8 cellular contexts compared by ENCODE assay signal in genomic region chr2:163348843-163349395, GRCh38.
DNase-seq lines count a peak whose midpoint lies in the region; ATAC-seq and TF ChIP-seq lines count a peak whose summit lies in the region.

No MANE protein-coding gene starts in this region.

- H3K27me3 Mint-ChIP-seq in CD14-positive monocyte (ENCODE audit: low read depth in 3 of 3) (no peaks in the 10 kb centered on the region), neural crest cell (ENCODE audit: low read depth) (no peaks in the 10 kb centered on the region)
- H3K27me3 Mint-ChIP-seq in naive thymus-derived CD8-positive, alpha-beta T cell, result peaks cover 0 to 3% (median 0%) of the 10 kb centered on the region in 5 donors

- POLR2A ChIA-PET in naive thymus-derived CD8-positive, alpha-beta T cell (lab: Charles Lee), result no interaction called here

- no peaks in the 10 kb centered on the region for H3K9me3 ChIP-seq in esophagus muscularis mucosa

- peak overlapping the region; percentile 32 to 86 (median 76) for H3K27ac Mint-ChIP-seq in CD14-positive monocyte
- H3K27ac Mint-ChIP-seq in neural crest cell (ENCODE audit: unreplicated experiment), result peak overlapping the region; percentile 98
- peak overlapping the region in 2 of 10 donors; percentile 43 to 54 for H3K27ac Mint-ChIP-seq in naive thymus-derived CD8-positive, alpha-beta T cell

- H3K27ac ChIP-seq in esophagus muscularis mucosa (replicated peaks in 1 of 4), result peak overlapping the region; percentile 81 to 85 (median 83)

- WGBS in esophagus muscularis mucosa, result 73% methylated on average over 9 of the region's 9 CpGs

- DNase-seq in CD14-positive monocyte (ENCODE audit: low spot score), result no peak
- DNase-seq in NOMO-1 treated with dmso at 0.1 percent for 144 hours (lab: John Stamatoyannopoulos, UW; ENCODE audit: unreplicated experiment), result peak; percentile 88
- no peak for DNase-seq in esophagus muscularis mucosa (ENCODE audit: extremely low spot score)
- peak; percentile 32 for DNase-seq in neural crest cell (ENCODE audit: low read depth, low spot score)
- DNase-seq in COR-L47 (lab: John Stamatoyannopoulos, UW), result no peak
- DNase-seq in activated CD4-positive, alpha-beta T cell treated with anti-CD3 and anti-CD28 coated beads, Interleukin-2, amount 50 U/mL, for 48 hours, result no peak
- no peak for DNase-seq in naive thymus-derived CD8-positive, alpha-beta T cell

- TF ChIP-seq POLR2A in esophagus muscularis mucosa (IDR thresholded peaks at IDR 0.05; ENCODE audit: low read depth), result no peak

- peak overlapping the region; percentile 54 to 61 (median 60) for H3K4me3 ChIP-seq in esophagus muscularis mucosa

- peak overlapping the region; percentile 65 to 81 for H3K4me3 Mint-ChIP-seq in CD14-positive monocyte
- H3K4me3 Mint-ChIP-seq in neural crest cell, result peak overlapping the region; percentile 79
- peak overlapping the region in 1 of 10 donors; percentile 54 for H3K4me3 Mint-ChIP-seq in naive thymus-derived CD8-positive, alpha-beta T cell

- H3K4me1 ChIP-seq in esophagus muscularis mucosa, result peaks cover 9 to 24% (median 18%) of the 10 kb centered on the region in 4 donors

- intact Hi-C loops in CD14-positive monocyte (cut with micrococcal nuclease), result no loop called here
- intact Hi-C loops in esophagus muscularis mucosa (cut with DNase I), result loop anchor here (5.0 to 10.0 kb wide), 3 partner anchors 388 to 1083 kb away; partner anchors contain the start of gene FIGN

- no peak for TF ChIP-seq CTCF in CD14-positive monocyte (IDR thresholded peaks at IDR 0.05)
- no peak for TF ChIP-seq CTCF in esophagus muscularis mucosa (IDR thresholded peaks at IDR 0.05)
- TF ChIP-seq CTCF in neural crest cell (conservative IDR thresholded peaks at IDR 0.05), result no peak

- no peak for ATAC-seq in HG03135 (IDR thresholded peaks at IDR 0.05; ENCODE audit: unreplicated experiment)
- no peak for ATAC-seq in naive thymus-derived CD8-positive, alpha-beta T cell

- H3K36me3 Mint-ChIP-seq in CD14-positive monocyte (no peaks in the 10 kb centered on the region), neural crest cell (ENCODE audit: low read depth) (no peaks in the 10 kb centered on the region)
- H3K36me3 Mint-ChIP-seq in naive thymus-derived CD8-positive, alpha-beta T cell, result no peaks in the 10 kb centered on the region

- H3K4me1 Mint-ChIP-seq in CD14-positive monocyte (peaks cover 17% of the 10 kb centered on the region), neural crest cell (peaks cover 72% of the 10 kb centered on the region)
- peaks cover 0 to 5% (median 0%) of the 10 kb centered on the region in 4 donors for H3K4me1 Mint-ChIP-seq in naive thymus-derived CD8-positive, alpha-beta T cell

- H3K9me3 Mint-ChIP-seq in CD14-positive monocyte, result peaks cover 0 to 9% (median 4%) of the 10 kb centered on the region in 7 donors
- H3K9me3 Mint-ChIP-seq in neural crest cell, result no peaks in the 10 kb centered on the region
- peaks cover 0 to 5% (median 0%) of the 10 kb centered on the region in 9 donors for H3K9me3 Mint-ChIP-seq in naive thymus-derived CD8-positive, alpha-beta T cell

- no peaks in the 10 kb centered on the region for H3K36me3 ChIP-seq in esophagus muscularis mucosa

- TF ChIP-seq EP300 in esophagus muscularis mucosa (IDR thresholded peaks at IDR 0.05), result no peak

- no peaks in the 10 kb centered on the region for H3K27me3 ChIP-seq in esophagus muscularis mucosa

Comparison
In these comparisons a context has a peak if more than half of its experiments do, and no peak if none do; other contexts are left out.
1. DNase-seq: peak in NOMO-1 treated with dmso at 0.1 percent for 144 hours (single experiment) and neural crest cell (single experiment); none in CD14-positive monocyte (single experiment), esophagus muscularis mucosa (single experiment), COR-L47 (single experiment), activated CD4-positive, alpha-beta T cell treated with anti-CD3 and anti-CD28 coated beads, Interleukin-2, amount 50 U/mL, for 48 hours (0 of 2) and naive thymus-derived CD8-positive, alpha-beta T cell (0 of 10).